In genomic region chr12:111605931-111606625, GRCh38 we compare ENCODE assay signal across 19 cellular contexts. TPM values are rescaled to one million over a fixed set of nuclear protein-coding genes. Genes with fewer than 3 reads are reported as not detected.
A peak's percentile ranks its signal among the peaks of the same experiment; 100 is the strongest.
DNase-seq lines count a peak whose midpoint lies in the region; ATAC-seq and TF ChIP-seq lines count a peak whose summit lies in the region.
"Had no signal": no experiment of that assay in that cellular context is flagged by ENCODE, and none has a peak within 500 bp of the region (broad histone marks: within the 10 kb centered on the region; RNA-seq: fewer than 3 reads in every experiment).

No MANE protein-coding gene starts in this region.

- POLR2A ChIA-PET in HEK293 (lab: Yijun Ruan, JAX) = interaction anchor here (0.7 kb wide), 1 partner anchor 52 kb away, joined by 6 read pairs; no protein-coding TSS in a partner anchor

- H3K9me3 ChIP-seq in HEK293 (ENCODE audit: control insufficient read depth, insufficient read depth, low read depth, low read length) (no peaks in the 10 kb centered on the region), osteoblast (ENCODE audit: low read depth, low read length) (no peaks in the 10 kb centered on the region)

- no peaks in the 10 kb centered on the region for H3K27me3 ChIP-seq in osteoblast (ENCODE audit: insufficient read depth, low read length)

- H3K36me3 ChIP-seq in HEK293 (ENCODE audit: control insufficient read depth in 2 of 2, insufficient read depth in 1 of 2, low read length in 2 of 2) (no peaks in the 10 kb centered on the region), osteoblast (ENCODE audit: insufficient read depth, low read length) (no peaks in the 10 kb centered on the region)

- ATAC-seq in Right ventricle myocardium superior (ENCODE audit: poor library complexity) (no peak), HG02759 (IDR thresholded peaks at IDR 0.05; ENCODE audit: unreplicated experiment) (no peak)
- ATAC-seq: HepG2, Panc1 had no signal

- intact Hi-C loops in Right ventricle myocardium superior (cut with DNase I) = no loop called here

- CTCF ChIA-PET in HEK293 (lab: Yijun Ruan, JAX) = interaction anchor here (0.7 to 1.0 kb wide), 2 partner anchors 64 to 156 kb away, joined by 3 read pairs; no protein-coding TSS in a partner anchor

- H2AFZ ChIP-seq in osteoblast (ENCODE audit: low read length) = no peak overlapping the region

- peak overlapping the region; percentile 39 for H3K4me2 ChIP-seq in osteoblast (ENCODE audit: insufficient read depth, low read length)

- no peaks in the 10 kb centered on the region for H3K79me2 ChIP-seq in osteoblast (ENCODE audit: insufficient read depth, low read length)

- peak; percentile 32 for DNase-seq in astrocyte of the spinal cord (ENCODE audit: low read depth, low spot score)
- DNase-seq in inferior parietal cortex (ENCODE audit: extremely low spot score) = peak; percentile 17
- DNase-seq in osteoblast (ENCODE audit: insufficient read length, low spot score, missing footprints) = peak; percentile 66
- no peak for DNase-seq in NCI-H524 (lab: John Stamatoyannopoulos, UW)
- no peak for DNase-seq in Right ventricle myocardium superior
- DNase-seq in NCI-H2107 treated with DMSO at 0.1 percent for 48 hours (lab: John Stamatoyannopoulos, UW; ENCODE audit: unreplicated experiment) = no peak
- DNase-seq: GDM1, KG1, NCI-H1092, NCI-H1436, NCI-H187 treated with DMSO at 0.1 percent for 48 hours, NCI-H226, NCI-H524 treated with DMSO at 0.1 percent for 48 hours, NCI-H82 had no signal

- no peak for TF ChIP-seq CTCF in HEK293 (tag by site-specific recombination; IDR thresholded peaks at IDR 0.05)
- no peak for TF ChIP-seq CTCF in astrocyte of the spinal cord (IDR thresholded peaks at IDR 0.05; ENCODE audit: low read depth, low read length)
- no peak for TF ChIP-seq CTCF in osteoblast (IDR thresholded peaks at IDR 0.05; ENCODE audit: extremely low read depth, low read depth, low read length)

- H3K4me3 ChIP-seq in HEK293 (ENCODE audit: low read depth, low read length) (no peak overlapping the region), astrocyte of the spinal cord (ENCODE audit: low read depth, low read length) (no peak overlapping the region), osteoblast (ENCODE audit: insufficient read depth, low read length) (no peak overlapping the region)

- H3K4me1 ChIP-seq in HEK293 (ENCODE audit: control insufficient read depth, insufficient read depth, low read length) (0 out of 2 replicates have a peak, but pooled peaks cover 4% of the 10 kb centered on the region), osteoblast (ENCODE audit: insufficient read depth, low read length) (peaks cover 10% of the 10 kb centered on the region)

- in situ Hi-C loops in astrocyte of the spinal cord (cut with HindIII; ENCODE audit: low sequenced_read_pairs) = no loop called here

- no peaks in the 10 kb centered on the region for H4K20me1 ChIP-seq in osteoblast (ENCODE audit: insufficient read depth, low read length)

- no peak overlapping the region for H3K27ac ChIP-seq in HEK293 (ENCODE audit: extremely low read depth, low read depth, low read length)
- H3K27ac ChIP-seq in osteoblast (ENCODE audit: low read depth, low read length) = no peak overlapping the region
- H3K27ac ChIP-seq: HL-60 had no signal

TF ChIP-seq in HEK293, 187 proteins besides CTCF, POLR2A, EP300 and RAD21:
- TF ChIP-seq ZNF24 (tag by site-specific recombination; IDR thresholded peaks at IDR 0.05) (0 out of 2 replicates have a peak, but pooled peaks have one; percentile 16), GLI4 (tag by site-specific recombination; IDR thresholded peaks at IDR 0.05) (no peak), ZNF391 (tag by site-specific recombination; IDR thresholded peaks at IDR 0.05; ENCODE audit: borderline replicate concordance, low read depth) (no peak), BCL6B (tag by site-specific recombination; IDR thresholded peaks at IDR 0.05) (peak; percentile 52; the same call in 1 of the 2 replicates), ZBTB17 (tag by site-specific recombination; IDR thresholded peaks at IDR 0.05) (peak; percentile 68), ZNF747 (tag by site-specific recombination; IDR thresholded peaks at IDR 0.05) (no peak), ZNF26 (tag by site-specific recombination; IDR thresholded peaks at IDR 0.05) (no peak), GFI1B (tag by site-specific recombination; IDR thresholded peaks at IDR 0.05) (no peak), ZNF169 (tag by site-specific recombination; IDR thresholded peaks at IDR 0.05) (no peak)
- TF ChIP-seq, protein P1, sequence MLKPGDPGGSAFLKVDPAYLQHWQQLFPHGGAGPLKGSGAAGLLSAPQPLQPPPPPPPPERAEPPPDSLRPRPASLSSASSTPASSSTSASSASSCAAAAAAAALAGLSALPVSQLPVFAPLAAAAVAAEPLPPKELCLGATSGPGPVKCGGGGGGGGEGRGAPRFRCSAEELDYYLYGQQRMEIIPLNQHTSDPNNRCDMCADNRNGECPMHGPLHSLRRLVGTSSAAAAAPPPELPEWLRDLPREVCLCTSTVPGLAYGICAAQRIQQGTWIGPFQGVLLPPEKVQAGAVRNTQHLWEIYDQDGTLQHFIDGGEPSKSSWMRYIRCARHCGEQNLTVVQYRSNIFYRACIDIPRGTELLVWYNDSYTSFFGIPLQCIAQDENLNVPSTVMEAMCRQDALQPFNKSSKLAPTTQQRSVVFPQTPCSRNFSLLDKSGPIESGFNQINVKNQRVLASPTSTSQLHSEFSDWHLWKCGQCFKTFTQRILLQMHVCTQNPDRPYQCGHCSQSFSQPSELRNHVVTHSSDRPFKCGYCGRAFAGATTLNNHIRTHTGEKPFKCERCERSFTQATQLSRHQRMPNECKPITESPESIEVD (tag by site-specific recombination; IDR thresholded peaks at IDR 0.05) = peak; percentile 32; the same call in 1 of the 2 replicates

RNA-seq across cellular contexts. Expression of gene ATXN2, which starts 7.0 kb away (rescaled TPM):
- total RNA-seq in osteoblast (39.4 and 51.9 TPM in 2 replicates), Right ventricle myocardium superior (51.8 TPM)

Comparison
In these comparisons a context has a peak if more than half of its experiments do, and no peak if none do; other contexts are left out.
1. DNase-seq: peak in astrocyte of the spinal cord (single experiment), inferior parietal cortex (single experiment) and osteoblast (single experiment); none in NCI-H524 (0 of 2), Right ventricle myocardium superior (single experiment) and NCI-H2107 treated with DMSO at 0.1 percent for 48 hours (single experiment).